ENCODE assay signal across 17 cellular contexts in the genomic region with DNA sequence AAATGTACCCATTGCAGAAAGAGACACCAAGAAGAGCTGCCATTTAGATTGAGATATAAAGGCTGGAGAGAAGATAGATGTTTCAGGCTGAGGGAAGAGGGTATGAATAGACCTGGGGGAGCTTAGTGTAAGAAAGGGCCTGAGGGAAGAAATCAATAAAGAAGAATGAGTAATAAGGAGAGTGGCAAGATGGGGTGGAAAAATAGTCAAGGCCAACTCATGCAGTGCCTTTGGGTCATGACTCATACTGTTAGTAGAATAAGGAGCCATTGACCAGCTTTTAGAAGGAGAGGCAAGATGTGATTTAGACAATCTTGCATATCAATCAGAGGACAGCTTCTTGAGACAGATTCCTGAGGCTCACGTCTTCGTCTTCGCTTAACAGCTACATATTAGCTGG.
DNase-seq lines count a peak whose midpoint lies in the region; ATAC-seq, FAIRE-seq and TF ChIP-seq lines count a peak whose summit lies in the region.
"Had no signal": no experiment of that assay in that cellular context is flagged by ENCODE, and none has a peak within 500 bp of the region (broad histone marks: within the 10 kb centered on the region; RNA-seq: fewer than 3 reads in every experiment).

No MANE protein-coding gene starts in this region.

- no peaks in the 10 kb centered on the region for H3K9me3 Mint-ChIP-seq in activated T-cell treated with anti-CD3 and anti-CD28 coated beads, Interleukin-2, amount 50 U/mL, for 24 hours
- H3K9me3 Mint-ChIP-seq in stimulated activated effector memory CD8-positive, alpha-beta T cell treated with anti-CD3 and anti-CD28 coated beads, Interleukin-12 subunit alpha, Interleukin-12 subunit beta, amount 100 ng/mL, for 72 hours = no peaks in the 10 kb centered on the region
- H3K9me3 Mint-ChIP-seq: endodermal cell had no signal

- H2BK120ac ChIP-seq in IMR-90 (ENCODE audit: low read depth, low read length) = no peak overlapping the region

- no peak overlapping the region for H3K27ac ChIP-seq in IMR-90 (ENCODE audit: insufficient read depth, low read length)
- no peak overlapping the region for H3K27ac ChIP-seq in left ventricle myocardium inferior (replicated peaks)
- H3K27ac ChIP-seq: ascending aorta, Peyer's patch had no signal

- H3K4me1 ChIP-seq in IMR-90 (ENCODE audit: control insufficient read depth, insufficient read depth, low read length) (peaks cover 6% of the 10 kb centered on the region; the same call in 1 of the 2 replicates), left ventricle myocardium inferior (peaks cover 7% of the 10 kb centered on the region)
- H3K4me1 ChIP-seq: ascending aorta, Peyer's patch had no signal

- no peaks in the 10 kb centered on the region for H3K27me3 ChIP-seq in IMR-90 (ENCODE audit: control insufficient read depth, insufficient read depth, low read length)
- H3K27me3 ChIP-seq in bronchial epithelial cell (ENCODE audit: control insufficient read depth, insufficient read depth, low read length) = no peaks in the 10 kb centered on the region
- no peaks in the 10 kb centered on the region for H3K27me3 ChIP-seq in left ventricle myocardium inferior (ENCODE audit: low read depth)
- H3K27me3 ChIP-seq: ascending aorta, Peyer's patch had no signal

- H2BK15ac ChIP-seq in IMR-90 (ENCODE audit: low read depth, low read length) = peak overlapping the region; percentile 55; the same call in 1 of the 3 replicates

- TF ChIP-seq CTCF in IMR-90 (conservative IDR thresholded peaks at IDR 0.05; ENCODE audit: low read depth, low read length) (no peak), bronchial epithelial cell (IDR thresholded peaks at IDR 0.05; ENCODE audit: insufficient read depth, low read length, severe bottlenecking) (no peak), left ventricle myocardium inferior (IDR thresholded peaks at IDR 0.05; ENCODE audit: borderline replicate concordance) (no peak)

- H3K4me3 ChIP-seq in IMR-90 (ENCODE audit: insufficient read depth, low read depth, low read length) (no peak overlapping the region), bronchial epithelial cell (ENCODE audit: low read depth, low read length) (no peak overlapping the region), left ventricle myocardium inferior (no peak overlapping the region)
- H3K4me3 ChIP-seq: ascending aorta, Peyer's patch had no signal

- no peak for DNase-seq in activated T-cell treated with anti-CD3 and anti-CD28 coated beads, Interleukin-2, amount 50 U/mL, for 24 hours
- DNase-seq in activated T-cell treated with anti-CD3 and anti-CD28 coated beads for 4 hours (no peak), IMR-90 (peak; percentile 71), bronchial epithelial cell (ENCODE audit: low read depth) (peak; percentile 96), left ventricle myocardium inferior (no peak), DMS 273 treated with DMSO at 0.1 percent for 48 hours (lab: John Stamatoyannopoulos, UW) (no peak)
- no peak for DNase-seq in stimulated activated effector memory CD8-positive, alpha-beta T cell treated with anti-CD3 and anti-CD28 coated beads, Interleukin-12 subunit alpha, Interleukin-12 subunit beta, amount 100 ng/mL, for 72 hours (ENCODE audit: low spot score in 2 of 2)
- DNase-seq: AML-193; DMS79; endodermal cell; NCI-H1105 treated with DMSO at 0.1 percent for 48 hours; Peyer's patch; stimulated activated CD8-positive, alpha-beta memory T cell treated with anti-CD3 and anti-CD28 coated beads, Interleukin-4, amount 100 ng/mL, for 48 hours had no signal

- peak overlapping the region; percentile 62 for H3K27ac Mint-ChIP-seq in activated T-cell treated with anti-CD3 and anti-CD28 coated beads, Interleukin-2, amount 50 U/mL, for 24 hours
- no peak overlapping the region for H3K27ac Mint-ChIP-seq in stimulated activated effector memory CD8-positive, alpha-beta T cell treated with anti-CD3 and anti-CD28 coated beads, Interleukin-12 subunit alpha, Interleukin-12 subunit beta, amount 100 ng/mL, for 72 hours
- H3K27ac Mint-ChIP-seq: endodermal cell; T-helper 2 cell treated with Interferon-gamma antibody and Interleukin-4, amounts not matched to agents 5 μg/mL and 100 μg/mL, for 36 hours had no signal

- intact Hi-C loops in IMR-90 (cut with micrococcal nuclease) (loop anchor here (5.0 kb wide), 1 partner anchor 288 kb away; a partner anchor contains a TSS), left ventricle myocardium inferior (cut with micrococcal nuclease) (no loop called here)

- H3K18ac ChIP-seq in IMR-90 (ENCODE audit: low read depth, low read length) = peak overlapping the region; percentile 33; the same call in 1 of the 2 replicates

- POLR2A ChIA-PET in IMR-90 (lab: Charles Lee; ENCODE audit: unreplicated experiment) = no interaction called here

- no peak overlapping the region for H3K23ac ChIP-seq in IMR-90 (ENCODE audit: low read depth, low read length)

- no peaks in the 10 kb centered on the region for H3K9me3 ChIP-seq in IMR-90 (ENCODE audit: control insufficient read depth, insufficient read depth, low read length)
- H3K9me3 ChIP-seq in left ventricle myocardium inferior (replicated peaks) = no peaks in the 10 kb centered on the region
- H3K9me3 ChIP-seq: ascending aorta, Peyer's patch had no signal

- H3K79me1 ChIP-seq in IMR-90 (ENCODE audit: low read depth in 1 of 2, low read length in 2 of 2) = no peaks in the 10 kb centered on the region

- dilution Hi-C loops in IMR-90 (cut with HindIII; ENCODE audit: low sequenced_read_pairs, unreplicated experiment) = no loop called here

- H4K5ac ChIP-seq in IMR-90 (ENCODE audit: low read depth, low read length) = no peak overlapping the region

- H4K20me1 ChIP-seq in IMR-90 (ENCODE audit: insufficient read depth, low read length) = no peaks in the 10 kb centered on the region

- no peak overlapping the region; the same call in 1 of the 2 replicates for H3K4ac ChIP-seq in IMR-90 (ENCODE audit: low read depth, low read length)

- no peak overlapping the region for H2BK20ac ChIP-seq in IMR-90 (ENCODE audit: low read depth, low read length)

- no peak overlapping the region for H3K14ac ChIP-seq in IMR-90 (replicated peaks; ENCODE audit: low read depth, low read length)

- H4K8ac ChIP-seq in IMR-90 (ENCODE audit: low read depth in 2 of 2, low read length in 2 of 2) = no peak overlapping the region; a peak in 1 of 4 replicates

- no peak overlapping the region for H3K4me2 ChIP-seq in IMR-90 (ENCODE audit: low read depth, low read length)

- no peak overlapping the region for H3K9ac ChIP-seq in IMR-90 (ENCODE audit: low read depth, low read length)

- ATAC-seq in IMR-90 (ENCODE audit: low read depth) (no peak), GM18517 (IDR thresholded peaks at IDR 0.05; ENCODE audit: unreplicated experiment) (no peak)
- ATAC-seq in stimulated activated effector memory CD8-positive, alpha-beta T cell treated with anti-CD3 and anti-CD28 coated beads, Interleukin-12 subunit alpha, Interleukin-12 subunit beta, amount 100 ng/mL, for 72 hours = peak; percentile 99

- no CpG with 5 or more reads among the region's 3 CpGs for WGBS in IMR-90 (ENCODE audit: extremely low coverage in 2 of 2, insufficient read length in 1 of 2), 2 experiments

- TF ChIP-seq RAD21 in IMR-90 (IDR thresholded peaks at IDR 0.05; ENCODE audit: low read length) = no peak

- H2AFZ ChIP-seq in IMR-90 (replicated peaks; ENCODE audit: low read length, poor library complexity) = no peak overlapping the region

- H3K9me1 ChIP-seq in IMR-90 (ENCODE audit: insufficient read depth, low read length) = 0 out of 2 replicates have a peak, but pooled peaks cover 3% of the 10 kb centered on the region

- H3K27me3 Mint-ChIP-seq in activated T-cell treated with anti-CD3 and anti-CD28 coated beads, Interleukin-2, amount 50 U/mL, for 24 hours = no peaks in the 10 kb centered on the region

- CTCF ChIA-PET in IMR-90 (lab: Yijun Ruan, JAX) = no interaction called here

- H2AK9ac ChIP-seq in IMR-90 (replicated peaks; ENCODE audit: low read depth, low read length, poor library complexity) = no peak overlapping the region

- FAIRE-seq in bronchial epithelial cell (lab: Jason Lieb, UNC) = no peak
- FAIRE-seq: H1 had no signal

- no peak overlapping the region for H3K56ac ChIP-seq in IMR-90 (ENCODE audit: extremely low read depth, insufficient read depth, low read length)

- no peak for TF ChIP-seq POLR2A in IMR-90 (IDR thresholded peaks at IDR 0.05; ENCODE audit: low read depth, low read length)

- peaks cover 72% of the 10 kb centered on the region for H3K4me1 Mint-ChIP-seq in activated T-cell treated with anti-CD3 and anti-CD28 coated beads, Interleukin-2, amount 50 U/mL, for 24 hours (ENCODE audit: low read depth)
- peaks cover 25% of the 10 kb centered on the region for H3K4me1 Mint-ChIP-seq in stimulated activated effector memory CD8-positive, alpha-beta T cell treated with anti-CD3 and anti-CD28 coated beads, Interleukin-12 subunit alpha, Interleukin-12 subunit beta, amount 100 ng/mL, for 72 hours

- BruUV-seq in IMR-90 (replicated peaks; lab: Mats Ljungman, UMichigan) = no TSS peak

- H2AK5ac ChIP-seq in IMR-90 (ENCODE audit: low read depth, low read length) = 0 out of 2 replicates have a peak overlapping the region, but pooled peaks have one; percentile 10

- H4K91ac ChIP-seq in IMR-90 (ENCODE audit: insufficient read depth, low read depth, low read length) = no peak overlapping the region

- in situ Hi-C loops in IMR-90 (cut with MboI; ENCODE audit: low sequenced_read_pairs) = no loop called here

- no peaks in the 10 kb centered on the region for H3K36me3 Mint-ChIP-seq in activated T-cell treated with anti-CD3 and anti-CD28 coated beads, Interleukin-2, amount 50 U/mL, for 24 hours (ENCODE audit: low read depth)
- H3K36me3 Mint-ChIP-seq in stimulated activated effector memory CD8-positive, alpha-beta T cell treated with anti-CD3 and anti-CD28 coated beads, Interleukin-12 subunit alpha, Interleukin-12 subunit beta, amount 100 ng/mL, for 72 hours = no peaks in the 10 kb centered on the region

- H3K36me3 ChIP-seq in IMR-90 (ENCODE audit: control insufficient read depth, insufficient read depth, low read length) = no peaks in the 10 kb centered on the region
- no peaks in the 10 kb centered on the region for H3K36me3 ChIP-seq in bronchial epithelial cell (ENCODE audit: control insufficient read depth, insufficient read depth, low read length)
- no peaks in the 10 kb centered on the region for H3K36me3 ChIP-seq in left ventricle myocardium inferior
- H3K36me3 ChIP-seq: ascending aorta, Peyer's patch had no signal

- no peak overlapping the region for H3K4me3 Mint-ChIP-seq in activated T-cell treated with anti-CD3 and anti-CD28 coated beads, Interleukin-2, amount 50 U/mL, for 24 hours
- H3K4me3 Mint-ChIP-seq in stimulated activated effector memory CD8-positive, alpha-beta T cell treated with anti-CD3 and anti-CD28 coated beads, Interleukin-12 subunit alpha, Interleukin-12 subunit beta, amount 100 ng/mL, for 72 hours = no peak overlapping the region
- H3K4me3 Mint-ChIP-seq: endodermal cell; T-helper 2 cell treated with Interferon-gamma antibody and Interleukin-4, amounts not matched to agents 5 μg/mL and 100 μg/mL, for 36 hours had no signal

- H2BK5ac ChIP-seq in IMR-90 (ENCODE audit: low read depth, low read length, poor library complexity, severe bottlenecking) = no peak overlapping the region

Comparison
In these comparisons a context has a peak if more than half of its experiments do, and no peak if none do; other contexts are left out.
1. DNase-seq: peak in IMR-90 (single experiment) and bronchial epithelial cell (single experiment); none in activated T-cell treated with anti-CD3 and anti-CD28 coated beads, Interleukin-2, amount 50 U/mL, for 24 hours (single experiment), activated T-cell treated with anti-CD3 and anti-CD28 coated beads for 4 hours (single experiment), stimulated activated effector memory CD8-positive, alpha-beta T cell treated with anti-CD3 and anti-CD28 coated beads, Interleukin-12 subunit alpha, Interleukin-12 subunit beta, amount 100 ng/mL, for 72 hours (0 of 2), left ventricle myocardium inferior (single experiment) and DMS 273 treated with DMSO at 0.1 percent for 48 hours (single experiment).